In genomic region chr1:193058529-193059281, GRCh38 we compare ENCODE assay signal across 8 cellular contexts. TPM values are rescaled to one million over a fixed set of nuclear protein-coding genes. Genes with fewer than 3 reads are reported as not detected.
DNase-seq lines count a peak whose midpoint lies in the region; ATAC-seq, FAIRE-seq and TF ChIP-seq lines count a peak whose summit lies in the region.

No MANE protein-coding gene starts in this region.

- peak overlapping the region; percentile 85 for H2BK12ac ChIP-seq in H1 (ENCODE audit: low read depth, low read length)

- peak overlapping the region; percentile 82; the same call in 1 of the 2 replicates for H4K8ac ChIP-seq in H1 (ENCODE audit: extremely low read depth, insufficient read depth, low read length)

- H2BK120ac ChIP-seq in H1 (replicated peaks; ENCODE audit: low read depth, low read length): no peak overlapping the region

- POLR2A ChIA-PET in activated CD4-positive, alpha-beta memory T cell treated with anti-CD3 and anti-CD28 coated beads for 36 hours (lab: Charles Lee): interaction anchor here (0.6 to 2.5 kb wide), 14 partner anchors 13 to 542 kb away, joined by 3 to 25 read pairs (median 4); partner anchors contain the start of genes CDC73, GLRX2 and RGS2
- POLR2A ChIA-PET in H1 (lab: Charles Lee; ENCODE audit: partially characterized antibody): interaction anchor here (0.6 to 2.2 kb wide), 18 partner anchors 10 to 583 kb away, joined by 3 to 15 read pairs (median 4); partner anchors contain the start of genes CDC73, GLRX2 and RGS2

- peaks cover 55% of the 10 kb centered on the region for H3K4me1 Mint-ChIP-seq in activated CD4-positive, alpha-beta memory T cell treated with anti-CD3 and anti-CD28 coated beads for 36 hours (ENCODE audit: low read depth)
- H3K4me1 Mint-ChIP-seq in stimulated activated naive B cell treated with anti-CD40 and anti-IgM and Interleukin-4, amounts not matched to agents 10 μg/mL and 1 μg/mL and 100 μg/mL, for 72 hours: peaks cover 19 to 48% of the 10 kb centered on the region in 2 donors

- peak overlapping the region; percentile 35 for H4K91ac ChIP-seq in H1 (replicated peaks; ENCODE audit: insufficient read length, low read length)

- 7% methylated on average over 37 of the region's 37 CpGs; no CpG with 5 or more reads in 1 of the 2 experiments for WGBS in H1 (ENCODE audit: extremely low coverage in 1 of 2, insufficient coverage in 1 of 2, insufficient read length in 1 of 2, insufficient replicate concordance in 2 of 2, low coverage in 1 of 2, low lambda C conversion rate in 2 of 2, missing lambda C conversion rate in 1 of 2), 2 experiments

- no peak for TF ChIP-seq CTCF in H1 (IDR thresholded peaks at IDR 0.05; ENCODE audit: control extremely low read depth in 1 of 3, insufficient read depth in 1 of 3, low read depth in 1 of 3, low read length in 3 of 3)

- H3K9ac ChIP-seq in H1 (replicated peaks in 1 of 4; ENCODE audit: extremely low read depth in 1 of 4, low read depth in 3 of 4, low read length in 3 of 4) (peak overlapping the region; percentile 86 to 96 (median 95)), muscle layer of colon (ENCODE audit: low read length) (peak overlapping the region; percentile 99)

- H3K36me3 Mint-ChIP-seq in activated CD4-positive, alpha-beta memory T cell treated with anti-CD3 and anti-CD28 coated beads for 36 hours: peaks cover 29% of the 10 kb centered on the region
- peaks cover 16 to 33% of the 10 kb centered on the region in 2 donors for H3K36me3 Mint-ChIP-seq in stimulated activated naive B cell treated with anti-CD40 and anti-IgM and Interleukin-4, amounts not matched to agents 10 μg/mL and 1 μg/mL and 100 μg/mL, for 72 hours

- H2BK5ac ChIP-seq in H1 (ENCODE audit: low read depth, low read length): peak overlapping the region; percentile 92

- DNase-seq in ACHN: peak; percentile 66
- peak; percentile 2 to 39 for DNase-seq in NCI-H526 (lab: John Stamatoyannopoulos, UW)
- peak; percentile 86 for DNase-seq in activated CD4-positive, alpha-beta memory T cell treated with anti-CD3 and anti-CD28 coated beads for 36 hours
- peak in 1 of 2 experiments; percentile 49 for DNase-seq in H1 (ENCODE audit: low read depth in 1 of 2, low spot score in 2 of 2)
- peak; percentile 69 for DNase-seq in stimulated activated naive B cell treated with anti-CD40 and anti-IgM and Interleukin-4, amounts not matched to agents 10 μg/mL and 1 μg/mL and 100 μg/mL, for 72 hours

- H3K27ac Mint-ChIP-seq in activated CD4-positive, alpha-beta memory T cell treated with anti-CD3 and anti-CD28 coated beads for 36 hours: peak overlapping the region; percentile 98
- H3K27ac Mint-ChIP-seq in stimulated activated naive B cell treated with anti-CD40 and anti-IgM and Interleukin-4, amounts not matched to agents 10 μg/mL and 1 μg/mL and 100 μg/mL, for 72 hours: peak overlapping the region; percentile 99

- H4K20me1 ChIP-seq in H1 (replicated peaks in 1 of 2; ENCODE audit: control insufficient read depth in 1 of 2, insufficient read depth in 2 of 2, low read length in 2 of 2): peaks cover 2 to 4% of the 10 kb centered on the region in 2 experiments

- H3K14ac ChIP-seq in H1 (ENCODE audit: insufficient read length): no peak overlapping the region

- H3K4ac ChIP-seq in H1 (replicated peaks; ENCODE audit: insufficient read length, low read depth, low read length): peak overlapping the region; percentile 5

- TF ChIP-seq RAD21 in H1 (IDR thresholded peaks at IDR 0.05 in 1 of 2, conservative IDR thresholded peaks at IDR 0.05 in 1 of 2; ENCODE audit: low read depth in 2 of 2, low read length in 2 of 2): no peak

- ATAC-seq in GM18517 (IDR thresholded peaks at IDR 0.05; ENCODE audit: unreplicated experiment) (peak; percentile 44), HG03025 (IDR thresholded peaks at IDR 0.05; ENCODE audit: low FRiP score, unreplicated experiment) (peak; percentile 50)
- peak; percentile 64 to 69 for ATAC-seq in stimulated activated naive B cell treated with anti-CD40 and anti-IgM and Interleukin-4, amounts not matched to agents 10 μg/mL and 1 μg/mL and 100 μg/mL, for 72 hours (replicated peaks)

- in situ Hi-C loops in ACHN (cut with HindIII; ENCODE audit: low pct_ligation_motif_present, low pct_unique_long_range_greater_than_20kb, low sequenced_read_pairs): no loop called here

- H3K4me1 ChIP-seq in H1 (replicated peaks in 1 of 4; ENCODE audit: control insufficient read depth in 3 of 4, insufficient read depth in 4 of 4, low read length in 3 of 4): peaks cover 0 to 3% (median 2%) of the 10 kb centered on the region in 4 experiments; a peak in 3 of 7 replicates
- H3K4me1 ChIP-seq in muscle layer of colon (ENCODE audit: insufficient read depth, low read length): peaks cover 18% of the 10 kb centered on the region

- H3K9me3 ChIP-seq in H1 (ENCODE audit: insufficient read depth in 2 of 2, low read depth in 1 of 2, low read length in 1 of 2) (no peaks in the 10 kb centered on the region), muscle layer of colon (ENCODE audit: low read length) (no peaks in the 10 kb centered on the region)

- no peaks in the 10 kb centered on the region for H3K9me3 Mint-ChIP-seq in activated CD4-positive, alpha-beta memory T cell treated with anti-CD3 and anti-CD28 coated beads for 36 hours
- no peaks in the 10 kb centered on the region for H3K9me3 Mint-ChIP-seq in stimulated activated naive B cell treated with anti-CD40 and anti-IgM and Interleukin-4, amounts not matched to agents 10 μg/mL and 1 μg/mL and 100 μg/mL, for 72 hours

- no peak overlapping the region for H3K23ac ChIP-seq in H1 (ENCODE audit: insufficient read length)

- H2BK20ac ChIP-seq in H1 (ENCODE audit: low read length): no peak overlapping the region

- H3K23me2 ChIP-seq in H1 (ENCODE audit: low read depth, low read length): peaks cover 9% of the 10 kb centered on the region

- H3K18ac ChIP-seq in H1 (ENCODE audit: extremely low read depth, low read length): no peak overlapping the region; the same call in 1 of the 2 replicates

- no peak for FAIRE-seq in H1 (lab: Jason Lieb, UNC)

- H3K27me3 ChIP-seq in H1 (replicated peaks in 1 of 4; ENCODE audit: control insufficient read depth in 3 of 4, extremely low read depth in 1 of 4, insufficient read depth in 3 of 4, low read length in 3 of 4): no peaks in the 10 kb centered on the region
- H3K27me3 ChIP-seq in muscle layer of colon (ENCODE audit: control insufficient read depth in 1 of 2, insufficient read depth in 2 of 2, low read length in 2 of 2): no peaks in the 10 kb centered on the region

- CTCF ChIA-PET in activated CD4-positive, alpha-beta memory T cell treated with anti-CD3 and anti-CD28 coated beads for 36 hours (lab: Charles Lee): interaction anchor here (0.7 to 2.9 kb wide), 15 partner anchors 11 to 585 kb away, joined by 3 to 25 read pairs (median 4); partner anchors contain the start of gene CDC73
- CTCF ChIA-PET in H1 (lab: Charles Lee; ENCODE audit: partially characterized antibody): interaction anchor here (0.6 to 1.7 kb wide), 8 partner anchors 9 to 581 kb away, joined by 3 to 11 read pairs (median 3); no protein-coding TSS in a partner anchor

- H2AFZ ChIP-seq in H1 (ENCODE audit: low read length): peak overlapping the region; percentile 19

- H3K79me1 ChIP-seq in H1 (ENCODE audit: low read depth, low read length): peaks cover 7% of the 10 kb centered on the region; the same call in 1 of the 2 replicates

- H4K5ac ChIP-seq in H1 (ENCODE audit: insufficient read length, low read depth, low read length): peak overlapping the region; percentile 64

- peaks cover 15 to 88% of the 10 kb centered on the region in 2 experiments for H3K79me2 ChIP-seq in H1 (ENCODE audit: control insufficient read depth in 1 of 2, insufficient read depth in 2 of 2, low read length in 2 of 2)

- H3K36me3 ChIP-seq in H1 (ENCODE audit: control insufficient read depth in 2 of 4, insufficient read depth in 4 of 4, low read length in 3 of 4): no peaks in the 10 kb centered on the region
- no peaks in the 10 kb centered on the region for H3K36me3 ChIP-seq in muscle layer of colon (ENCODE audit: insufficient read depth, low read length)

- H2AK5ac ChIP-seq in H1 (ENCODE audit: low read depth, low read length): peak overlapping the region; percentile 45; the same call in 1 of the 2 replicates

- peak in 1 of 2 experiments; percentile 57; a peak in 1 of 3 replicates for TF ChIP-seq POLR2A in H1 (IDR thresholded peaks at IDR 0.05; ENCODE audit: control extremely low read depth in 1 of 2, low read depth in 2 of 2, low read length in 2 of 2)

- H3K4me2 ChIP-seq in H1 (ENCODE audit: insufficient read depth in 1 of 2, low read depth in 2 of 2, low read length in 2 of 2): peak overlapping the region; percentile 87 to 91

- H3K4me3 Mint-ChIP-seq in activated CD4-positive, alpha-beta memory T cell treated with anti-CD3 and anti-CD28 coated beads for 36 hours: peak overlapping the region; percentile 92
- peak overlapping the region; percentile 93 to 99 for H3K4me3 Mint-ChIP-seq in stimulated activated naive B cell treated with anti-CD40 and anti-IgM and Interleukin-4, amounts not matched to agents 10 μg/mL and 1 μg/mL and 100 μg/mL, for 72 hours

- peak overlapping the region; percentile 1 for H3K56ac ChIP-seq in H1 (replicated peaks; ENCODE audit: insufficient read length, low read depth, low read length)

- H3K4me3 ChIP-seq in H1 (ENCODE audit: extremely low read depth in 1 of 4, insufficient read depth in 2 of 4, low read depth in 3 of 4, low read length in 4 of 4) (peak overlapping the region; percentile 94 to 96 (median 94)), muscle layer of colon (ENCODE audit: low read depth in 1 of 2, low read length in 2 of 2) (peak overlapping the region; percentile 89 to 93)

- intact Hi-C loops in activated CD4-positive, alpha-beta memory T cell treated with anti-CD3 and anti-CD28 coated beads for 36 hours (cut with micrococcal nuclease): loop anchor here (1.0 to 5.0 kb wide), 10 partner anchors 47 to 1230 kb away; partner anchors contain the start of genes CDC73, GLRX2, RGS1 and RGS2

- H3K27me3 Mint-ChIP-seq in activated CD4-positive, alpha-beta memory T cell treated with anti-CD3 and anti-CD28 coated beads for 36 hours: peaks cover 1% of the 10 kb centered on the region
- no peaks in the 10 kb centered on the region for H3K27me3 Mint-ChIP-seq in stimulated activated naive B cell treated with anti-CD40 and anti-IgM and Interleukin-4, amounts not matched to agents 10 μg/mL and 1 μg/mL and 100 μg/mL, for 72 hours

- H3K27ac ChIP-seq in H1 (ENCODE audit: low read depth, low read length) (peak overlapping the region; percentile 92), muscle layer of colon (ENCODE audit: low read depth, low read length) (peak overlapping the region; percentile 99)

- no peak overlapping the region for H2BK15ac ChIP-seq in H1 (ENCODE audit: low read length)

- TF ChIP-seq EP300 in H1 (IDR thresholded peaks at IDR 0.05; ENCODE audit: borderline replicate concordance in 1 of 2, low read depth in 2 of 2, low read length in 2 of 2): no peak

RNA-seq across cellular contexts. Expression of gene UCHL5, which starts 0.5 kb away (rescaled TPM):
- 10 to 100 TPM; 72.1 to 77.5 TPM for total RNA-seq in activated CD4-positive, alpha-beta memory T cell treated with anti-CD3 and anti-CD28 coated beads for 36 hours
- 34.4 and 40.0 TPM in 2 replicates for total RNA-seq in H1 (2021; fragmentation: NEBNext Ultra II Directional; extraction: Animal tissue kit (Norgen Biotek cat#: 25700))
- 6.2 and 12.0 TPM in 2 replicates for polyA plus RNA-seq in H1 (2011; rRNA removed)
- polyA plus RNA-seq in H1 (2011; cell fraction: cytosol; rRNA removed): 20.9 TPM
- polyA plus RNA-seq in H1 (2011; cell fraction: nucleus; rRNA removed): 8.6 TPM
- 22.9 to 36.8 TPM (median 24.6 TPM) in 4 replicates for polyA plus RNA-seq in H1 (2012, experiment 1 of 2)
- polyA plus RNA-seq in H1 (2012, experiment 2 of 2): 5.2 TPM
- polyA plus RNA-seq in H1 (2013, experiment 1 of 2): 34.0 TPM
- polyA plus RNA-seq in H1 (2013, experiment 2 of 2): 32.8 TPM
- 16.0 and 16.3 TPM in 2 replicates for polyA minus RNA-seq in H1 (2011; rRNA and poly(A)+ RNA removed)
- 18.9 TPM for polyA minus RNA-seq in H1 (2011; cell fraction: cytosol; rRNA and poly(A)+ RNA removed)
- 38.1 TPM for polyA minus RNA-seq in H1 (2011; cell fraction: nucleus; rRNA and poly(A)+ RNA removed)

RNA-seq across cellular contexts. Expression of gene RO60, which starts 0.7 kb away (rescaled TPM):
- total RNA-seq in activated CD4-positive, alpha-beta memory T cell treated with anti-CD3 and anti-CD28 coated beads for 36 hours: 10 to 100 TPM; 56.5 to 65.8 TPM
- total RNA-seq in H1 (2021; fragmentation: NEBNext Ultra II Directional; extraction: Animal tissue kit (Norgen Biotek cat#: 25700)): 88.0 and 103 TPM in 2 replicates
- polyA plus RNA-seq in H1 (2011; rRNA removed): 11.8 and 13.6 TPM in 2 replicates
- polyA plus RNA-seq in H1 (2011; cell fraction: cytosol; rRNA removed): 11.4 TPM
- 29.8 TPM for polyA plus RNA-seq in H1 (2011; cell fraction: nucleus; rRNA removed)
- 14.7 to 21.1 TPM (median 18.3 TPM) in 4 replicates for polyA plus RNA-seq in H1 (2012, experiment 1 of 2)
- polyA plus RNA-seq in H1 (2012, experiment 2 of 2): 1.2 TPM
- polyA plus RNA-seq in H1 (2013, experiment 1 of 2): 42.7 TPM
- polyA plus RNA-seq in H1 (2013, experiment 2 of 2): 36.0 TPM
- polyA minus RNA-seq in H1 (2011; rRNA and poly(A)+ RNA removed): 141 and 173 TPM in 2 replicates
- 67.7 TPM for polyA minus RNA-seq in H1 (2011; cell fraction: cytosol; rRNA and poly(A)+ RNA removed)
- polyA minus RNA-seq in H1 (2011; cell fraction: nucleus; rRNA and poly(A)+ RNA removed): 188 TPM

RNA-seq across cellular contexts. Expression of gene GLRX2, which starts 46.5 kb away (rescaled TPM):
- total RNA-seq in activated CD4-positive, alpha-beta memory T cell treated with anti-CD3 and anti-CD28 coated beads for 36 hours: 10 to 100 TPM; 25.4 to 25.8 TPM
- 13.5 and 14.2 TPM in 2 replicates for total RNA-seq in H1 (2021; fragmentation: NEBNext Ultra II Directional; extraction: Animal tissue kit (Norgen Biotek cat#: 25700))
- polyA plus RNA-seq in H1 (2011; rRNA removed): 3.4 and 4.8 TPM in 2 replicates
- 6.1 TPM for polyA plus RNA-seq in H1 (2011; cell fraction: cytosol; rRNA removed)
- 0.58 TPM for polyA plus RNA-seq in H1 (2011; cell fraction: nucleus; rRNA removed)
- polyA plus RNA-seq in H1 (2012, experiment 1 of 2): 3.8 to 9.7 TPM (median 6.8 TPM) in 4 replicates
- polyA plus RNA-seq in H1 (2012, experiment 2 of 2): 14.3 TPM
- polyA plus RNA-seq in H1 (2013, experiment 1 of 2): 12.3 TPM
- 12.7 TPM for polyA plus RNA-seq in H1 (2013, experiment 2 of 2)
- polyA minus RNA-seq in H1 (2011; rRNA and poly(A)+ RNA removed): 0.59 and 0.60 TPM in 2 replicates
- 0.51 TPM for polyA minus RNA-seq in H1 (2011; cell fraction: cytosol; rRNA and poly(A)+ RNA removed)
- polyA minus RNA-seq in H1 (2011; cell fraction: nucleus; rRNA and poly(A)+ RNA removed): 2.5 TPM
